Comparison of ENCODE assay signal across 8 cellular contexts in genomic region chr21:46285761-46286667, GRCh38. TPM values are rescaled to one million over a fixed set of nuclear protein-coding genes. Genes with fewer than 3 reads are reported as not detected.
DNase-seq lines count a peak whose midpoint lies in the region; ATAC-seq and TF ChIP-seq lines count a peak whose summit lies in the region.

A gene with protein sequence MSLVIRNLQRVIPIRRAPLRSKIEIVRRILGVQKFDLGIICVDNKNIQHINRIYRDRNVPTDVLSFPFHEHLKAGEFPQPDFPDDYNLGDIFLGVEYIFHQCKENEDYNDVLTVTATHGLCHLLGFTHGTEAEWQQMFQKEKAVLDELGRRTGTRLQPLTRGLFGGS (plus strand): TSS chr21:46286342. CDS start chr21:46286914, 572 bp downstream.

- in situ Hi-C loops in GM13976 (cut with MboI; ENCODE audit: low sequenced_read_pairs, unreplicated experiment): no loop called here

- H3K36me3 ChIP-seq in left ventricle myocardium inferior: peaks cover 47% of the 10 kb centered on the region
- H3K36me3 ChIP-seq in prostate gland: no peaks in the 10 kb centered on the region

- H3K27me3 ChIP-seq in left ventricle myocardium inferior (ENCODE audit: low read depth) (no peaks in the 10 kb centered on the region), prostate gland (replicated peaks; ENCODE audit: insufficient read depth) (no peaks in the 10 kb centered on the region)

- H3K9me3 ChIP-seq in left ventricle myocardium inferior (replicated peaks) (no peaks in the 10 kb centered on the region), prostate gland (no peaks in the 10 kb centered on the region)

- peak; percentile 28 for TF ChIP-seq CTCF in GM13976 (IDR thresholded peaks at IDR 0.05; ENCODE audit: borderline replicate concordance, control extremely low read depth, extremely low read depth, insufficient read depth, missing control alignments)
- TF ChIP-seq CTCF in left ventricle myocardium inferior (IDR thresholded peaks at IDR 0.05; ENCODE audit: borderline replicate concordance): peak; percentile 58
- peak; percentile 15 to 66 (median 46) for TF ChIP-seq CTCF in prostate gland (IDR thresholded peaks at IDR 0.05)

- intact Hi-C loops in T-helper 1 cell treated with Interleukin-12 subunit alpha and Interleukin-12 subunit beta and Interleukin-4 antibody, amounts not matched to agents 30 ng/mL and 1 ng/mL, for 36 hours (cut with micrococcal nuclease): loop anchor here (1.0 to 5.0 kb wide), 9 partner anchors 10 to 315 kb away; partner anchors contain the start of genes DIP2A, LSS and PCNT
- intact Hi-C loops in left ventricle myocardium inferior (cut with micrococcal nuclease) (no loop called here), prostate gland (cut with DNase I) (loop anchor here (5.0 to 10.0 kb wide), 2 partner anchors 36 to 141 kb away; partner anchors contain the start of genes C21orf58 and PCNT)

- WGBS in prostate gland: under 1% methylated on average over 94 of the region's 108 CpGs

- H3K4me3 ChIP-seq in left ventricle myocardium inferior (peak within 1 kb of the TSS; percentile 84), prostate gland (peak within 1 kb of the TSS; percentile 95 to 99)

- DNase-seq in GM13976 (ENCODE audit: low spot score) (peak; percentile 98), NCI-H146 (lab: John Stamatoyannopoulos, UW) (peak; percentile 86), amniotic stem cell (lab: John Stamatoyannopoulos, UW) (peak; percentile 94), left ventricle myocardium inferior (peak; percentile 92), prostate gland (ENCODE audit: low spot score) (peak; percentile 84), ureter (ENCODE audit: low spot score) (peak; percentile 91)

- H3K4me1 ChIP-seq in left ventricle myocardium inferior (peaks cover 72% of the 10 kb centered on the region), prostate gland (replicated peaks) (peaks cover 7% of the 10 kb centered on the region)

- peak within 1 kb of the TSS; percentile 96 for H3K27ac ChIP-seq in left ventricle myocardium inferior (replicated peaks)
- H3K27ac ChIP-seq in prostate gland: peak within 1 kb of the TSS; percentile 93 to 94

- peak; percentile 81 for ATAC-seq in HG02852 (IDR thresholded peaks at IDR 0.05; ENCODE audit: unreplicated experiment)

- TF ChIP-seq POLR2A in prostate gland (IDR thresholded peaks at IDR 0.05): peak; percentile 63

RNA-seq across cellular contexts. Expression of the gene that starts here (rescaled TPM):
- 12.5 and 12.7 TPM in 2 replicates for total RNA-seq in T-helper 1 cell treated with Interleukin-12 subunit alpha and Interleukin-12 subunit beta and Interleukin-4 antibody, amounts not matched to agents 30 ng/mL and 1 ng/mL, for 36 hours
- total RNA-seq in left ventricle myocardium inferior (17.1 TPM), prostate gland (10 to 100 TPM; 28.5 to 30.0 TPM), ureter (22.8 TPM)

Comparison
In these comparisons a context has a peak if more than half of its experiments do, and no peak if none do; other contexts are left out.
1. Peak in every context shown above with its lines: DNase-seq, ATAC-seq, H3K4me3 ChIP-seq and H3K27ac ChIP-seq.